Comparison of ENCODE assay signal across 1 cellular context in the genomic region with DNA sequence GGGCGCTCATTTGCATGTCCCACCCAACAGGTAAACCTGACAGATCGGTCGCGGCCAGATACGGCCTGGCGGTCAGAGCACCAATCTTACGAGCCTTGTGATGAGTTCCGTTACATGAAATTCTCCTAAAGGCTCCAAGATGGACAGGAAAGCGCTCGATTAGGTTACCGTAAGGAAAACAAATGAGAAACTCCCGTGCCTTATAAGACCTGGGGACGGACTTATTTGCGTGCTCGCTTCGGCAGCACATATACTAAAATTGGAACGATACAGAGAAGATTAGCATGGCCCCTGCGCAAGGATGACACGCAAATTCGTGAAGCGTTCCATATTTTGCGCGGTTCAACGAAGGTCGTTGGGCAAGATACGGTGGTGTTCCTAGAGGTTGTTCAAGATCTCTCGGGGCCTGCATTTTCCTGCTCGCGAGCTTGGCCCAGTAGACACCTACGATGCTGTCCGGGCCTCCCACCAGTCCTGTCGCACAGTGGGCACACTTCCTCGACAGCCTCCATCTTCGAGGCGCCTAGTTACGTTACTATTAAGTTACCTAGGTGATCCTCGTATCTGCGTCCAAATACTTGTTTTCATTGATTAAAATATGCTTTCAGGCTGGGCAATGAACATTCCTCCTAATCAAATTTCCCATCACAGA.
TF ChIP-seq lines count a peak whose summit lies in the region.

Gene RNU6-7 (plus strand): TSS at position 230 of the 652 bp plus-strand sequence.

TF ChIP-seq in HepG2, 621 proteins besides CTCF, POLR2A, EP300 and RAD21 (continued from another document and continues in another):
- TF ChIP-seq, protein P1, sequence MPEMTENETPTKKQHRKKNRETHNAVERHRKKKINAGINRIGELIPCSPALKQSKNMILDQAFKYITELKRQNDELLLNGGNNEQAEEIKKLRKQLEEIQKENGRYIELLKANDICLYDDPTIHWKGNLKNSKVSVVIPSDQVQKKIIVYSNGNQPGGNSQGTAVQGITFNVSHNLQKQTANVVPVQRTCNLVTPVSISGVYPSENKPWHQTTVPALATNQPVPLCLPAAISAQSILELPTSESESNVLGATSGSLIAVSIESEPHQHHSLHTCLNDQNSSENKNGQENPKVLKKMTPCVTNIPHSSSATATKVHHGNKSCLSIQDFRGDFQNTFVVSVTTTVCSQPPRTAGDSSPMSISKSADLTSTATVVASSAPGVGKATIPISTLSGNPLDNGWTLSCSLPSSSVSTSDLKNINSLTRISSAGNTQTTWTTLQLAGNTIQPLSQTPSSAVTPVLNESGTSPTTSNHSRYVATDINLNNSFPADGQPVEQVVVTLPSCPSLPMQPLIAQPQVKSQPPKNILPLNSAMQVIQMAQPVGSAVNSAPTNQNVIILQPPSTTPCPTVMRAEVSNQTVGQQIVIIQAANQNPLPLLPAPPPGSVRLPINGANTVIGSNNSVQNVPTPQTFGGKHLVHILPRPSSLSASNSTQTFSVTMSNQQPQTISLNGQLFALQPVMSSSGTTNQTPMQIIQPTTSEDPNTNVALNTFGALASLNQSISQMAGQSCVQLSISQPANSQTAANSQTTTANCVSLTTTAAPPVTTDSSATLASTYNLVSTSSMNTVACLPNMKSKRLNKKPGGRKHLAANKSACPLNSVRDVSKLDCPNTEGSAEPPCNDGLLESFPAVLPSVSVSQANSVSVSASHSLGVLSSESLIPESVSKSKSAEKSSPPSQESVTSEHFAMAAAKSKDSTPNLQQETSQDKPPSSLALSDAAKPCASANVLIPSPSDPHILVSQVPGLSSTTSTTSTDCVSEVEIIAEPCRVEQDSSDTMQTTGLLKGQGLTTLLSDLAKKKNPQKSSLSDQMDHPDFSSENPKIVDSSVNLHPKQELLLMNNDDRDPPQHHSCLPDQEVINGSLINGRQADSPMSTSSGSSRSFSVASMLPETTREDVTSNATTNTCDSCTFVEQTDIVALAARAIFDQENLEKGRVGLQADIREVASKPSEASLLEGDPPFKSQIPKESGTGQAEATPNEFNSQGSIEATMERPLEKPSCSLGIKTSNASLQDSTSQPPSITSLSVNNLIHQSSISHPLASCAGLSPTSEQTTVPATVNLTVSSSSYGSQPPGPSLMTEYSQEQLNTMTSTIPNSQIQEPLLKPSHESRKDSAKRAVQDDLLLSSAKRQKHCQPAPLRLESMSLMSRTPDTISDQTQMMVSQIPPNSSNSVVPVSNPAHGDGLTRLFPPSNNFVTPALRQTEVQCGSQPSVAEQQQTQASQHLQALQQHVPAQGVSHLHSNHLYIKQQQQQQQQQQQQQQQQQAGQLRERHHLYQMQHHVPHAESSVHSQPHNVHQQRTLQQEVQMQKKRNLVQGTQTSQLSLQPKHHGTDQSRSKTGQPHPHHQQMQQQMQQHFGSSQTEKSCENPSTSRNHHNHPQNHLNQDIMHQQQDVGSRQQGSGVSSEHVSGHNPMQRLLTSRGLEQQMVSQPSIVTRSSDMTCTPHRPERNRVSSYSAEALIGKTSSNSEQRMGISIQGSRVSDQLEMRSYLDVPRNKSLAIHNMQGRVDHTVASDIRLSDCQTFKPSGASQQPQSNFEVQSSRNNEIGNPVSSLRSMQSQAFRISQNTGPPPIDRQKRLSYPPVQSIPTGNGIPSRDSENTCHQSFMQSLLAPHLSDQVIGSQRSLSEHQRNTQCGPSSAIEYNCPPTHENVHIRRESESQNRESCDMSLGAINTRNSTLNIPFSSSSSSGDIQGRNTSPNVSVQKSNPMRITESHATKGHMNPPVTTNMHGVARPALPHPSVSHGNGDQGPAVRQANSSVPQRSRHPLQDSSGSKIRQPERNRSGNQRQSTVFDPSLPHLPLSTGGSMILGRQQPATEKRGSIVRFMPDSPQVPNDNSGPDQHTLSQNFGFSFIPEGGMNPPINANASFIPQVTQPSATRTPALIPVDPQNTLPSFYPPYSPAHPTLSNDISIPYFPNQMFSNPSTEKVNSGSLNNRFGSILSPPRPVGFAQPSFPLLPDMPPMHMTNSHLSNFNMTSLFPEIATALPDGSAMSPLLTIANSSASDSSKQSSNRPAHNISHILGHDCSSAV (CRISPR knock-in tag; IDR thresholded peaks at IDR 0.05; ENCODE audit: borderline replicate concordance): peak; percentile 41; the same call in 1 of the 2 replicates
- TF ChIP-seq SNAI1 (CRISPR knock-in tag; IDR thresholded peaks at IDR 0.05; ENCODE audit: borderline replicate concordance): peak; percentile 76; the same call in 1 of the 2 replicates
- TF ChIP-seq ZNF207 (IDR thresholded peaks at IDR 0.05; ENCODE audit: borderline replicate concordance): 0 out of 2 replicates have a peak, but pooled peaks have one; percentile 13
- no peak for TF ChIP-seq ZNF432 (CRISPR knock-in tag; IDR thresholded peaks at IDR 0.05; ENCODE audit: borderline replicate concordance)
- TF ChIP-seq SSRP1 (CRISPR knock-in tag; IDR thresholded peaks at IDR 0.05): peak; percentile 94
- no peak for TF ChIP-seq AKNA (CRISPR knock-in tag; IDR thresholded peaks at IDR 0.05; ENCODE audit: borderline replicate concordance)
- no peak; the same call in 1 of the 2 replicates for TF ChIP-seq JDP2 (CRISPR knock-in tag; IDR thresholded peaks at IDR 0.05; ENCODE audit: borderline replicate concordance)
- TF ChIP-seq, protein P2, sequence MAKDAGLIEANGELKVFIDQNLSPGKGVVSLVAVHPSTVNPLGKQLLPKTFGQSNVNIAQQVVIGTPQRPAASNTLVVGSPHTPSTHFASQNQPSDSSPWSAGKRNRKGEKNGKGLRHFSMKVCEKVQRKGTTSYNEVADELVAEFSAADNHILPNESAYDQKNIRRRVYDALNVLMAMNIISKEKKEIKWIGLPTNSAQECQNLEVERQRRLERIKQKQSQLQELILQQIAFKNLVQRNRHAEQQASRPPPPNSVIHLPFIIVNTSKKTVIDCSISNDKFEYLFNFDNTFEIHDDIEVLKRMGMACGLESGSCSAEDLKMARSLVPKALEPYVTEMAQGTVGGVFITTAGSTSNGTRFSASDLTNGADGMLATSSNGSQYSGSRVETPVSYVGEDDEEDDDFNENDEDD (CRISPR knock-in tag; IDR thresholded peaks at IDR 0.05; ENCODE audit: borderline replicate concordance): peak; percentile 47; the same call in 1 of the 2 replicates
- TF ChIP-seq, protein P3, sequence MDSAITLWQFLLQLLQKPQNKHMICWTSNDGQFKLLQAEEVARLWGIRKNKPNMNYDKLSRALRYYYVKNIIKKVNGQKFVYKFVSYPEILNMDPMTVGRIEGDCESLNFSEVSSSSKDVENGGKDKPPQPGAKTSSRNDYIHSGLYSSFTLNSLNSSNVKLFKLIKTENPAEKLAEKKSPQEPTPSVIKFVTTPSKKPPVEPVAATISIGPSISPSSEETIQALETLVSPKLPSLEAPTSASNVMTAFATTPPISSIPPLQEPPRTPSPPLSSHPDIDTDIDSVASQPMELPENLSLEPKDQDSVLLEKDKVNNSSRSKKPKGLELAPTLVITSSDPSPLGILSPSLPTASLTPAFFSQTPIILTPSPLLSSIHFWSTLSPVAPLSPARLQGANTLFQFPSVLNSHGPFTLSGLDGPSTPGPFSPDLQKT (CRISPR knock-in tag; IDR thresholded peaks at IDR 0.05; ENCODE audit: borderline replicate concordance): no peak
- 0 out of 2 replicates have a peak, but pooled peaks have one; percentile 95 for TF ChIP-seq TIGD3 (CRISPR knock-in tag; IDR thresholded peaks at IDR 0.05; ENCODE audit: borderline replicate concordance)
- 0 out of 2 replicates have a peak, but pooled peaks have one; percentile 61 for TF ChIP-seq RARG (CRISPR knock-in tag; IDR thresholded peaks at IDR 0.05; ENCODE audit: low read depth)
- TF ChIP-seq JUN (CRISPR knock-in tag; IDR thresholded peaks at IDR 0.05): no peak
- TF ChIP-seq NBN (conservative IDR thresholded peaks at IDR 0.05): no peak
- no peak; the same call in 1 of the 2 replicates for TF ChIP-seq GFI1 (CRISPR knock-in tag; IDR thresholded peaks at IDR 0.05; ENCODE audit: borderline replicate concordance)
- 0 out of 2 replicates have a peak, but pooled peaks have one; percentile 3 for TF ChIP-seq ARNTL (CRISPR knock-in tag; IDR thresholded peaks at IDR 0.05)
- TF ChIP-seq MXD4 (CRISPR knock-in tag; IDR thresholded peaks at IDR 0.05): no peak
- TF ChIP-seq, protein P4, sequence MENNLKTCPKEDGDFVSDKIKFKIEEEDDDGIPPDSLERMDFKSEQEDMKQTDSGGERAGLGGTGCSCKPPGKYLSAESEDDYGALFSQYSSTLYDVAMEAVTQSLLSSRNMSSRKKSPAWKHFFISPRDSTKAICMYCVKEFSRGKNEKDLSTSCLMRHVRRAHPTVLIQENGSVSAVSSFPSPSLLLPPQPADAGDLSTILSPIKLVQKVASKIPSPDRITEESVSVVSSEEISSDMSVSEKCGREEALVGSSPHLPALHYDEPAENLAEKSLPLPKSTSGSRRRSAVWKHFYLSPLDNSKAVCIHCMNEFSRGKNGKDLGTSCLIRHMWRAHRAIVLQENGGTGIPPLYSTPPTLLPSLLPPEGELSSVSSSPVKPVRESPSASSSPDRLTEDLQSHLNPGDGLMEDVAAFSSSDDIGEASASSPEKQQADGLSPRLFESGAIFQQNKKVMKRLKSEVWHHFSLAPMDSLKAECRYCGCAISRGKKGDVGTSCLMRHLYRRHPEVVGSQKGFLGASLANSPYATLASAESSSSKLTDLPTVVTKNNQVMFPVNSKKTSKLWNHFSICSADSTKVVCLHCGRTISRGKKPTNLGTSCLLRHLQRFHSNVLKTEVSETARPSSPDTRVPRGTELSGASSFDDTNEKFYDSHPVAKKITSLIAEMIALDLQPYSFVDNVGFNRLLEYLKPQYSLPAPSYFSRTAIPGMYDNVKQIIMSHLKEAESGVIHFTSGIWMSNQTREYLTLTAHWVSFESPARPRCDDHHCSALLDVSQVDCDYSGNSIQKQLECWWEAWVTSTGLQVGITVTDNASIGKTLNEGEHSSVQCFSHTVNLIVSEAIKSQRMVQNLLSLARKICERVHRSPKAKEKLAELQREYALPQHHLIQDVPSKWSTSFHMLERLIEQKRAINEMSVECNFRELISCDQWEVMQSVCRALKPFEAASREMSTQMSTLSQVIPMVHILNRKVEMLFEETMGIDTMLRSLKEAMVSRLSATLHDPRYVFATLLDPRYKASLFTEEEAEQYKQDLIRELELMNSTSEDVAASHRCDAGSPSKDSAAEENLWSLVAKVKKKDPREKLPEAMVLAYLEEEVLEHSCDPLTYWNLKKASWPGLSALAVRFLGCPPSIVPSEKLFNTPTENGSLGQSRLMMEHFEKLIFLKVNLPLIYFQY (CRISPR knock-in tag; IDR thresholded peaks at IDR 0.05; ENCODE audit: borderline replicate concordance): 0 out of 2 replicates have a peak, but pooled peaks have one; percentile 34
- TF ChIP-seq GATAD2A (CRISPR knock-in tag; IDR thresholded peaks at IDR 0.05): no peak; the same call in 1 of the 2 replicates
- TF ChIP-seq FOXJ3 (CRISPR knock-in tag; IDR thresholded peaks at IDR 0.05; ENCODE audit: borderline replicate concordance): 0 out of 2 replicates have a peak, but pooled peaks have one; percentile 11
